ENCODE assay signal across 1 cellular context in genomic region chr20:53081916-53082863, GRCh38.
TF ChIP-seq lines count a peak whose summit lies in the region.

No MANE protein-coding gene starts in this region.

TF ChIP-seq in HepG2, 621 proteins besides CTCF, POLR2A, EP300 and RAD21 (continued from another document and continues in another):
- TF ChIP-seq SYNCRIP (IDR thresholded peaks at IDR 0.05; ENCODE audit: insufficient read depth, low read depth, low read length), result no peak
- no peak for TF ChIP-seq MLXIP (CRISPR knock-in tag; IDR thresholded peaks at IDR 0.05; ENCODE audit: borderline replicate concordance)
- no peak for TF ChIP-seq ZBTB34 (CRISPR knock-in tag; IDR thresholded peaks at IDR 0.05)
- no peak for TF ChIP-seq EEA1 (CRISPR knock-in tag; IDR thresholded peaks at IDR 0.05; ENCODE audit: borderline replicate concordance)
- peak; percentile 52; the same call in 1 of the 2 replicates for TF ChIP-seq TSC22D2 (CRISPR knock-in tag; IDR thresholded peaks at IDR 0.05; ENCODE audit: borderline replicate concordance)
- TF ChIP-seq SNAPC5 (CRISPR knock-in tag; IDR thresholded peaks at IDR 0.05; ENCODE audit: borderline replicate concordance), result no peak
- no peak for TF ChIP-seq CEBPZ (IDR thresholded peaks at IDR 0.05; ENCODE audit: low read length)
- peak; percentile 88 for TF ChIP-seq PPARG (CRISPR knock-in tag; conservative IDR thresholded peaks at IDR 0.05)
- no peak for TF ChIP-seq ZUFSP (CRISPR knock-in tag; IDR thresholded peaks at IDR 0.05; ENCODE audit: borderline replicate concordance)
- no peak for TF ChIP-seq NFIB (CRISPR knock-in tag; IDR thresholded peaks at IDR 0.05; ENCODE audit: borderline replicate concordance)
- TF ChIP-seq YY1 (IDR thresholded peaks at IDR 0.05; ENCODE audit: insufficient read depth, insufficient replicate concordance, low read depth, low read length), result no peak
- TF ChIP-seq ZIK1 (CRISPR knock-in tag; IDR thresholded peaks at IDR 0.05; ENCODE audit: borderline replicate concordance, low read depth), result no peak
- TF ChIP-seq ARID2 (CRISPR knock-in tag; IDR thresholded peaks at IDR 0.05; ENCODE audit: borderline replicate concordance), result peak; percentile 97
- TF ChIP-seq HMGXB3 (CRISPR knock-in tag; IDR thresholded peaks at IDR 0.05; ENCODE audit: borderline replicate concordance), result peak; percentile 78; the same call in 1 of the 2 replicates
- peak; percentile 96 for TF ChIP-seq FOXO1 (CRISPR knock-in tag; IDR thresholded peaks at IDR 0.05)
- TF ChIP-seq ZNF530 (CRISPR knock-in tag; IDR thresholded peaks at IDR 0.05; ENCODE audit: low read depth), result no peak
- TF ChIP-seq ZBTB40 (IDR thresholded peaks at IDR 0.05), result no peak
- no peak for TF ChIP-seq ZBTB40 (CRISPR knock-in tag; IDR thresholded peaks at IDR 0.05)
- no peak for TF ChIP-seq ZNF563 (CRISPR knock-in tag; IDR thresholded peaks at IDR 0.05)
- no peak for TF ChIP-seq RBAK (CRISPR knock-in tag; IDR thresholded peaks at IDR 0.05)
- TF ChIP-seq SOX13 (IDR thresholded peaks at IDR 0.05), result peak; percentile 60; the same call in 1 of the 2 replicates
- TF ChIP-seq SOX13 (CRISPR knock-in tag; conservative IDR thresholded peaks at IDR 0.05 in 1 of 2, IDR thresholded peaks at IDR 0.05 in 1 of 2), result peak in 1 of 2 experiments; percentile 95; a peak in 2 of 4 replicates
- TF ChIP-seq DDIT3 (CRISPR knock-in tag; IDR thresholded peaks at IDR 0.05), result no peak
- no peak for TF ChIP-seq ZNF567 (CRISPR knock-in tag; IDR thresholded peaks at IDR 0.05; ENCODE audit: borderline replicate concordance)
- TF ChIP-seq ZKSCAN5 (CRISPR knock-in tag; IDR thresholded peaks at IDR 0.05), result no peak
- no peak for TF ChIP-seq THAP7 (CRISPR knock-in tag; IDR thresholded peaks at IDR 0.05)
- 0 out of 2 replicates have a peak, but pooled peaks have one; percentile 29 for TF ChIP-seq TOE1 (CRISPR knock-in tag; IDR thresholded peaks at IDR 0.05)
- peak; percentile 78; the same call in 1 of the 2 replicates for TF ChIP-seq NCOA5 (CRISPR knock-in tag; IDR thresholded peaks at IDR 0.05)
